ENCODE assay signal across 14 cellular contexts in the genomic region with DNA sequence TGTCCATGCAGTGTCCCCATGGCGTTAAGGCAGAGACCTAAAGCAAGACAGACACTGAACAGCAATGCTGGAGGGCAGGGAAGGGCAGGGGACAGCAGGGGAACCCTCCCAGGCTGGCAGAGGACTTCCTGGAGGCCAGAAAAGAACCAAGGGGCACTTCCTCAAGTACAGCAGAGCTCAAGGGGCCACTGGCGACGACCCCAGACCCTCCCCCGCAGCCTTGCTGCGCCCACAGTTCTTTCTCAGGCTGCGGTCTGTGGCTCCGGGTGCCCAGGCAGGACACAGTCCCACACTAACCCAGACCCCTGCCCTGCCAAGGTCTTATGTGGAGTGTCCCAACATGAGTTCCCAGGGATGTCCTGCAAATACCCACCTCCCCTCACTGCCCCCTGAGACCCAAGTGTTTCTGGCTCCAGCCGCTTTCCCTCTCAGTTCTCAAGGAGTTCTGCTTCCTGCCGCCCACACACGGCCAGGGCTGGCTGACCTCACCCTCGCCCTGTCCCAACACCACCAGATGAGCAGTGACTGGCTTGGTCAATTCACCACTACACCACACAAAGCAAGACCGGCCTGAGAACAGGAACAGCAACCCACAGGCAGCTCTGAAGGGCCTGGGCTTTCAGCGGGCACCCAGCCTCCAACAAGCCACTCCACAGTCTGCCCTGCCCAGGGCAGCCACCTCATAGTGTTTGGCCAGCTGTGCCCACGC. TPM values are rescaled to one million over a fixed set of nuclear protein-coding genes. Genes with fewer than 3 reads are reported as not detected.
DNase-seq lines count a peak whose midpoint lies in the region; ATAC-seq and TF ChIP-seq lines count a peak whose summit lies in the region.
"Had no signal": no experiment of that assay in that cellular context is flagged by ENCODE, and none has a peak within 500 bp of the region (broad histone marks: within the 10 kb centered on the region; RNA-seq: fewer than 3 reads in every experiment).

No MANE protein-coding gene starts in this region.

- H3K27ac ChIP-seq in RWPE1: peak overlapping the region; percentile 40
- peak overlapping the region; percentile 6 for H3K27ac ChIP-seq in smooth muscle cell (ENCODE audit: low read depth)
- H3K27ac ChIP-seq: KMS-11 had no signal

- peaks cover 71% of the 10 kb centered on the region for H3K79me2 ChIP-seq in smooth muscle cell (ENCODE audit: low read depth)

- no peak overlapping the region for H3K9ac ChIP-seq in smooth muscle cell (ENCODE audit: low read depth)
- H3K9ac ChIP-seq: KMS-11 had no signal

- H3F3A ChIP-seq in smooth muscle cell (ENCODE audit: low read depth): no peaks in the 10 kb centered on the region

- H3K9me3 ChIP-seq in smooth muscle cell (replicated peaks; ENCODE audit: low read depth): no peaks in the 10 kb centered on the region
- H3K9me3 ChIP-seq: HAP-1 had no signal

- H3K27ac Mint-ChIP-seq in activated T-cell treated with anti-CD3 and anti-CD28 coated beads, Interleukin-2, amount 50 U/mL, for 72 hours: peak overlapping the region; percentile 4
- H3K27ac Mint-ChIP-seq: activated CD8-positive, alpha-beta memory T cell treated with anti-CD3 and anti-CD28 coated beads, Interleukin-2, amount 10 ng/mL, durations not matched to agents 7 days and 5 days had no signal

- H3K9me3 Mint-ChIP-seq in activated T-cell treated with anti-CD3 and anti-CD28 coated beads, Interleukin-2, amount 50 U/mL, for 72 hours: no peaks in the 10 kb centered on the region

- peak overlapping the region in 1 of 2 donors; percentile 50 for H3K4me3 Mint-ChIP-seq in activated T-cell treated with anti-CD3 and anti-CD28 coated beads, Interleukin-2, amount 50 U/mL, for 72 hours
- H3K4me3 Mint-ChIP-seq: activated CD8-positive, alpha-beta memory T cell treated with anti-CD3 and anti-CD28 coated beads, Interleukin-2, amount 10 ng/mL, durations not matched to agents 7 days and 5 days had no signal

- in situ Hi-C loops in G401 (cut with HindIII; ENCODE audit: low sequenced_read_pairs): no loop called here

- peaks cover 7% of the 10 kb centered on the region for H3K4me1 ChIP-seq in smooth muscle cell (ENCODE audit: low read depth)

- no peaks in the 10 kb centered on the region for H3K36me3 ChIP-seq in smooth muscle cell (ENCODE audit: low read depth)
- H3K36me3 ChIP-seq: HAP-1 had no signal

- POLR2A ChIA-PET in RWPE1 (lab: Yijun Ruan, JAX; ENCODE audit: low non-redundant PET): interaction anchor here (0.6 kb wide), 1 partner anchor 35 kb away, joined by 3 read pairs; no protein-coding TSS in a partner anchor

- H2AFZ ChIP-seq in smooth muscle cell (ENCODE audit: low read depth): no peak overlapping the region

- no peaks in the 10 kb centered on the region for H3K27me3 Mint-ChIP-seq in activated T-cell treated with anti-CD3 and anti-CD28 coated beads, Interleukin-2, amount 50 U/mL, for 72 hours (ENCODE audit: low read depth)
- H3K27me3 Mint-ChIP-seq: activated CD8-positive, alpha-beta memory T cell treated with anti-CD3 and anti-CD28 coated beads, Interleukin-2, amount 10 ng/mL, durations not matched to agents 7 days and 5 days had no signal

- H3K4me3 ChIP-seq in foreskin fibroblast (ENCODE audit: low read depth in 1 of 2, low read length in 2 of 2): no peak overlapping the region
- H3K4me3 ChIP-seq in smooth muscle cell: no peak overlapping the region
- H3K4me3 ChIP-seq: HAP-1 had no signal

- peak overlapping the region; percentile 31 for H3K4me2 ChIP-seq in smooth muscle cell
- H3K4me2 ChIP-seq: KMS-11 had no signal

- 71% methylated on average over 14 of the region's 14 CpGs for WGBS in smooth muscle cell (ENCODE audit: low lambda C conversion rate)

- no peak for TF ChIP-seq CTCF in RWPE1 (conservative IDR thresholded peaks at IDR 0.05; ENCODE audit: low read depth)
- no peak for TF ChIP-seq CTCF in foreskin fibroblast (IDR thresholded peaks at IDR 0.05; ENCODE audit: low read depth, low read length)
- TF ChIP-seq CTCF in smooth muscle cell (IDR thresholded peaks at IDR 0.05; ENCODE audit: borderline replicate concordance, insufficient read depth, poor library complexity, severe bottlenecking): no peak

- ATAC-seq in activated T-cell treated with anti-CD3 and anti-CD28 coated beads, Interleukin-2, amount 50 U/mL, for 72 hours (replicated peaks in 1 of 2): no peak
- no peak for ATAC-seq in HG03135 (IDR thresholded peaks at IDR 0.05; ENCODE audit: unreplicated experiment)
- ATAC-seq: activated CD8-positive, alpha-beta memory T cell treated with anti-CD3 and anti-CD28 coated beads, Interleukin-2, amount 10 ng/mL, durations not matched to agents 7 days and 5 days; left colon; PC-3 had no signal

- no peaks in the 10 kb centered on the region for H3K36me3 Mint-ChIP-seq in activated T-cell treated with anti-CD3 and anti-CD28 coated beads, Interleukin-2, amount 50 U/mL, for 72 hours (ENCODE audit: insufficient read depth in 2 of 2)
- H3K36me3 Mint-ChIP-seq: activated CD8-positive, alpha-beta memory T cell treated with anti-CD3 and anti-CD28 coated beads, Interleukin-2, amount 10 ng/mL, durations not matched to agents 7 days and 5 days had no signal

- H4K20me1 ChIP-seq in smooth muscle cell (ENCODE audit: low read depth): peaks cover 28% of the 10 kb centered on the region

- CTCF ChIA-PET in RWPE1 (lab: Yijun Ruan, JAX): no interaction called here

- DNase-seq in activated T-cell treated with anti-CD3 and anti-CD28 coated beads, Interleukin-2, amount 50 U/mL, for 72 hours: no peak
- no peak for DNase-seq in activated T-cell treated with anti-CD3 and anti-CD28 coated beads for 4 hours
- DNase-seq in RWPE1 (ENCODE audit: low spot score): no peak
- peak; percentile 44 to 58 for DNase-seq in foreskin fibroblast
- no peak for DNase-seq in smooth muscle cell (lab: John Stamatoyannopoulos, UW; ENCODE audit: unreplicated experiment)
- DNase-seq in G401 (ENCODE audit: low spot score): no peak
- DNase-seq in NCI-H187 (lab: John Stamatoyannopoulos, UW): no peak
- DNase-seq: ACHN; activated CD8-positive, alpha-beta memory T cell treated with anti-CD3 and anti-CD28 coated beads, Interleukin-2, amount 10 ng/mL, durations not matched to agents 7 days and 5 days; left colon; PC-3 had no signal

- H3K27me3 ChIP-seq in smooth muscle cell (ENCODE audit: low read depth): no peaks in the 10 kb centered on the region

- H3K4me1 Mint-ChIP-seq in activated T-cell treated with anti-CD3 and anti-CD28 coated beads, Interleukin-2, amount 50 U/mL, for 72 hours (ENCODE audit: low read depth): peaks cover 47% of the 10 kb centered on the region

RNA-seq across cellular contexts. Expression of a gene that starts 4.1 kb away (rescaled TPM):
- 10 to 100 TPM; 53.7 to 55.1 TPM for total RNA-seq in activated T-cell treated with anti-CD3 and anti-CD28 coated beads, Interleukin-2, amount 50 U/mL, for 72 hours
- total RNA-seq in smooth muscle cell: 15.6 and 25.9 TPM in 2 replicates
- 45.2 and 59.9 TPM in 2 replicates for polyA plus RNA-seq in smooth muscle cell
- 195 and 203 TPM in 2 replicates for total RNA-seq in G401 (2014; rRNA removed; shearing (Covaris generic))

RNA-seq across cellular contexts. Expression of a gene that starts 18.0 kb away (rescaled TPM):
- not detected for total RNA-seq in activated T-cell treated with anti-CD3 and anti-CD28 coated beads, Interleukin-2, amount 50 U/mL, for 72 hours
- total RNA-seq in smooth muscle cell: not detected in 2 replicates
- polyA plus RNA-seq in smooth muscle cell: not detected in 2 replicates
- 0.61 TPM in 1 of 2 replicates, not detected in the other for total RNA-seq in G401 (2014; rRNA removed; shearing (Covaris generic))
- total RNA-seq: activated CD8-positive, alpha-beta memory T cell treated with anti-CD3 and anti-CD28 coated beads, Interleukin-2, amount 10 ng/mL, durations not matched to agents 7 days and 5 days; left colon had no signal

RNA-seq across cellular contexts. Expression of a gene that starts 22.5 kb away (rescaled TPM):
- total RNA-seq in activated T-cell treated with anti-CD3 and anti-CD28 coated beads, Interleukin-2, amount 50 U/mL, for 72 hours: 10 to 100 TPM; 28.6 to 34.7 TPM
- total RNA-seq in smooth muscle cell: 4.8 and 6.5 TPM in 2 replicates
- 22.9 and 25.1 TPM in 2 replicates for polyA plus RNA-seq in smooth muscle cell
- total RNA-seq in G401 (2014; rRNA removed; shearing (Covaris generic)): 86.9 and 97.8 TPM in 2 replicates

RNA-seq across cellular contexts. Expression of a gene that starts 26.3 kb away (rescaled TPM):
- total RNA-seq in activated T-cell treated with anti-CD3 and anti-CD28 coated beads, Interleukin-2, amount 50 U/mL, for 72 hours: 1 to 10 TPM; 2.7 to 3.4 TPM
- total RNA-seq in smooth muscle cell: not detected in 2 replicates
- polyA plus RNA-seq in smooth muscle cell: 0.24 and 1.0 TPM in 2 replicates
- total RNA-seq in G401 (2014; rRNA removed; shearing (Covaris generic)): 0.75 TPM in 1 of 2 replicates, not detected in the other
- total RNA-seq: PC-3 had no signal

RNA-seq across cellular contexts. Expression of a gene that starts 39.8 kb away (rescaled TPM):
- under 1 TPM in 1 of 2 donors, not detected in 1; 0.81 TPM for total RNA-seq in activated T-cell treated with anti-CD3 and anti-CD28 coated beads, Interleukin-2, amount 50 U/mL, for 72 hours
- not detected in 2 replicates for total RNA-seq in smooth muscle cell
- polyA plus RNA-seq in smooth muscle cell: not detected in 2 replicates
- total RNA-seq in G401 (2014; rRNA removed; shearing (Covaris generic)): not detected in 2 replicates
- total RNA-seq: left colon, PC-3 had no signal

Comparison
In these comparisons a context has a peak if more than half of its experiments do, and no peak if none do; other contexts are left out.
1. DNase-seq: peak in foreskin fibroblast (2 of 2); none in activated T-cell treated with anti-CD3 and anti-CD28 coated beads, Interleukin-2, amount 50 U/mL, for 72 hours (0 of 2), activated T-cell treated with anti-CD3 and anti-CD28 coated beads for 4 hours (single experiment), RWPE1 (single experiment), smooth muscle cell (single experiment), G401 (single experiment) and NCI-H187 (0 of 2).